ENCODE assay signal across 26 cellular contexts in genomic region chr3:140948460-140949249, GRCh38. TPM values are rescaled to one million over a fixed set of nuclear protein-coding genes. Genes with fewer than 3 reads are reported as not detected.
DNase-seq lines count a peak whose midpoint lies in the region; ATAC-seq, FAIRE-seq and TF ChIP-seq lines count a peak whose summit lies in the region.
"Had no signal": no experiment of that assay in that cellular context is flagged by ENCODE, and none has a peak within 500 bp of the region (broad histone marks: within the 10 kb centered on the region; RNA-seq: fewer than 3 reads in every experiment).

No MANE protein-coding gene starts in this region.

- H3K9me3 Mint-ChIP-seq in CD4-positive, CD25-positive, alpha-beta regulatory T cell = peaks cover 0 to 1% (median 0%) of the 10 kb centered on the region in 7 donors
- H3K9me3 Mint-ChIP-seq in endodermal cell = no peaks in the 10 kb centered on the region
- H3K9me3 Mint-ChIP-seq in activated T-cell treated with anti-CD3 and anti-CD28 coated beads, Interleukin-2, amount 50 U/mL, for 72 hours = no peaks in the 10 kb centered on the region
- H3K9me3 Mint-ChIP-seq: CD8-positive, alpha-beta T cell; T-cell had no signal

- WGBS in endodermal cell (ENCODE audit: insufficient coverage in 1 of 2, insufficient read length in 1 of 2), 2 experiments = 82 to 100% methylated on average over 4 to 5 of the region's 5 CpGs
- 82 to 91% (median 89%) methylated on average over 5 of the region's 5 CpGs for WGBS in psoas muscle, 3 donors
- 93 to 95% (median 94%) methylated on average over 5 of the region's 5 CpGs for WGBS in ovary, 3 donors

- peak; percentile 58 for FAIRE-seq in H54 (lab: Jason Lieb, UNC)
- FAIRE-seq: A204.1, GM12891 had no signal

- ATAC-seq in CD4-positive, CD25-positive, alpha-beta regulatory T cell (ENCODE audit: low read depth in 2 of 2) = no peak
- no peak for ATAC-seq in psoas muscle
- no peak for ATAC-seq in activated T-cell treated with anti-CD3 and anti-CD28 coated beads, Interleukin-2, amount 50 U/mL, for 72 hours (replicated peaks in 1 of 2)
- no peak for ATAC-seq in GM21367 (IDR thresholded peaks at IDR 0.05; ENCODE audit: unreplicated experiment)
- ATAC-seq: CD8-positive, alpha-beta T cell; T-cell had no signal

- no peaks in the 10 kb centered on the region for H3K9me3 ChIP-seq in CD4-positive, CD25-positive, alpha-beta regulatory T cell (ENCODE audit: control insufficient read depth in 2 of 2, low read length in 2 of 2)
- no peaks in the 10 kb centered on the region for H3K9me3 ChIP-seq in endodermal cell (ENCODE audit: control insufficient read depth, low read length)
- no peaks in the 10 kb centered on the region for H3K9me3 ChIP-seq in psoas muscle
- no peaks in the 10 kb centered on the region for H3K9me3 ChIP-seq in ovary
- H3K9me3 ChIP-seq: HAP-1, SJSA1 had no signal

- no peaks in the 10 kb centered on the region for H3K27me3 ChIP-seq in CD4-positive, CD25-positive, alpha-beta regulatory T cell (ENCODE audit: control insufficient read depth, insufficient read depth, low read length)
- no peaks in the 10 kb centered on the region for H3K27me3 ChIP-seq in endodermal cell (ENCODE audit: control insufficient read depth, insufficient read depth, low read length, poor library complexity, severe bottlenecking)
- no peaks in the 10 kb centered on the region for H3K27me3 ChIP-seq in psoas muscle (ENCODE audit: insufficient read depth in 3 of 3, low read length in 2 of 3)
- H3K27me3 ChIP-seq in ovary = no peaks in the 10 kb centered on the region
- H3K27me3 ChIP-seq: SJSA1 had no signal

- intact Hi-C loops in psoas muscle (cut with DNase I) = no loop called here
- intact Hi-C loops in ovary (cut with DNase I) = no loop called here

- H3K4me3 Mint-ChIP-seq in CD4-positive, CD25-positive, alpha-beta regulatory T cell = no peak overlapping the region
- H3K4me3 Mint-ChIP-seq in endodermal cell = no peak overlapping the region
- H3K4me3 Mint-ChIP-seq in activated T-cell treated with anti-CD3 and anti-CD28 coated beads, Interleukin-2, amount 50 U/mL, for 72 hours = no peak overlapping the region
- H3K4me3 Mint-ChIP-seq: CD8-positive, alpha-beta T cell; T-cell had no signal

- H3K4me3 ChIP-seq in CD4-positive, CD25-positive, alpha-beta regulatory T cell (ENCODE audit: low read depth, low read length) = no peak overlapping the region
- H3K4me3 ChIP-seq in endodermal cell (ENCODE audit: low read length) (no peak overlapping the region), psoas muscle (no peak overlapping the region), ovary (no peak overlapping the region)
- H3K4me3 ChIP-seq: HAP-1, PC-9, SJSA1 had no signal

- no peaks in the 10 kb centered on the region for H3K27me3 Mint-ChIP-seq in CD4-positive, CD25-positive, alpha-beta regulatory T cell
- H3K27me3 Mint-ChIP-seq in endodermal cell (ENCODE audit: insufficient read depth) = no peaks in the 10 kb centered on the region
- H3K27me3 Mint-ChIP-seq in activated T-cell treated with anti-CD3 and anti-CD28 coated beads, Interleukin-2, amount 50 U/mL, for 72 hours (ENCODE audit: low read depth) = no peaks in the 10 kb centered on the region
- H3K27me3 Mint-ChIP-seq: T-cell had no signal

- TF ChIP-seq CTCF in endodermal cell (conservative IDR thresholded peaks at IDR 0.05) (no peak), psoas muscle (IDR thresholded peaks at IDR 0.05) (no peak), ovary (IDR thresholded peaks at IDR 0.05) (no peak)

- H3K36me3 ChIP-seq in CD4-positive, CD25-positive, alpha-beta regulatory T cell (ENCODE audit: control insufficient read depth, insufficient read depth, low read length) = no peaks in the 10 kb centered on the region
- H3K36me3 ChIP-seq in endodermal cell (ENCODE audit: control insufficient read depth, insufficient read depth, low read length) (peaks cover 8% of the 10 kb centered on the region), psoas muscle (ENCODE audit: insufficient read depth in 1 of 2, low read depth in 1 of 2) (no peaks in the 10 kb centered on the region), ovary (no peaks in the 10 kb centered on the region)

- peaks cover 38 to 76% (median 62%) of the 10 kb centered on the region in 4 donors for H3K4me1 Mint-ChIP-seq in CD4-positive, CD25-positive, alpha-beta regulatory T cell
- peaks cover 64% of the 10 kb centered on the region for H3K4me1 Mint-ChIP-seq in endodermal cell
- H3K4me1 Mint-ChIP-seq in activated T-cell treated with anti-CD3 and anti-CD28 coated beads, Interleukin-2, amount 50 U/mL, for 72 hours (ENCODE audit: low read depth) = peaks cover 48% of the 10 kb centered on the region

- H3K27ac ChIP-seq in CD4-positive, CD25-positive, alpha-beta regulatory T cell (ENCODE audit: insufficient read depth, low read length, poor library complexity, severe bottlenecking) = no peak overlapping the region
- H3K27ac ChIP-seq in endodermal cell (ENCODE audit: low read depth, low read length) (no peak overlapping the region), psoas muscle (peak overlapping the region; percentile 14), ovary (no peak overlapping the region)
- H3K27ac ChIP-seq: PC-9, SJSA1 had no signal

- H3K9ac ChIP-seq in endodermal cell (ENCODE audit: extremely low read depth, low read length, poor library complexity, severe bottlenecking) = no peak overlapping the region

- no peak for DNase-seq in CD4-positive, CD25-positive, alpha-beta regulatory T cell
- DNase-seq in H54 (ENCODE audit: insufficient read length, low spot score) (no peak), endodermal cell (no peak), psoas muscle (no peak), NCI-H226 (no peak), ovary (no peak)
- DNase-seq in activated T-cell treated with anti-CD3 and anti-CD28 coated beads, Interleukin-2, amount 50 U/mL, for 72 hours = no peak
- DNase-seq: C1 segment of cervical spinal cord; CD8-positive, alpha-beta T cell; DMS79 treated with DMSO at 0.1 percent for 48 hours; GF-D8; Kasumi-1; NCI-H1105 treated with DMSO at 0.1 percent for 48 hours; NCI-H146; NCI-H1930; NCI-H2107; NCI-H446; NCI-H524 treated with DMSO at 0.1 percent for 48 hours; PC-9; Right ventricle myocardium superior; T-cell had no signal

- H3K27ac Mint-ChIP-seq in CD4-positive, CD25-positive, alpha-beta regulatory T cell = peak overlapping the region in 2 of 3 donors; percentile 39 to 71
- peak overlapping the region; percentile 59 for H3K27ac Mint-ChIP-seq in endodermal cell
- H3K27ac Mint-ChIP-seq in activated T-cell treated with anti-CD3 and anti-CD28 coated beads, Interleukin-2, amount 50 U/mL, for 72 hours = no peak overlapping the region
- H3K27ac Mint-ChIP-seq: CD8-positive, alpha-beta T cell; T-cell had no signal

- peaks cover 7% of the 10 kb centered on the region for H3K4me1 ChIP-seq in CD4-positive, CD25-positive, alpha-beta regulatory T cell (ENCODE audit: control insufficient read depth, insufficient read depth, low read length, poor library complexity, severe bottlenecking)
- peaks cover 8% of the 10 kb centered on the region for H3K4me1 ChIP-seq in endodermal cell (ENCODE audit: control insufficient read depth, insufficient read depth, low read length)
- H3K4me1 ChIP-seq in psoas muscle = peaks cover 43% of the 10 kb centered on the region
- peaks cover 6% of the 10 kb centered on the region for H3K4me1 ChIP-seq in ovary (ENCODE audit: insufficient read depth)

- no peak for TF ChIP-seq EP300 in ovary (IDR thresholded peaks at IDR 0.05)

- peaks cover 10% of the 10 kb centered on the region for H3K36me3 Mint-ChIP-seq in CD4-positive, CD25-positive, alpha-beta regulatory T cell
- H3K36me3 Mint-ChIP-seq in endodermal cell (ENCODE audit: low read depth) = peaks cover 13% of the 10 kb centered on the region
- peaks cover 0 to 12% of the 10 kb centered on the region in 2 donors for H3K36me3 Mint-ChIP-seq in activated T-cell treated with anti-CD3 and anti-CD28 coated beads, Interleukin-2, amount 50 U/mL, for 72 hours (ENCODE audit: insufficient read depth in 2 of 2)

- TF ChIP-seq POLR2A in H54 (IDR thresholded peaks at IDR 0.05; ENCODE audit: low read depth, low read length) (no peak), ovary (IDR thresholded peaks at IDR 0.05) (no peak)

RNA-seq across cellular contexts. Expression of gene SLC25A36, which starts 7.0 kb away (rescaled TPM):
- 104 TPM for total RNA-seq in CD4-positive, CD25-positive, alpha-beta regulatory T cell
- 10 to 100 TPM; 43.3 to 46.9 (median 44.6) TPM for polyA plus RNA-seq in CD4-positive, CD25-positive, alpha-beta regulatory T cell
- total RNA-seq in endodermal cell = 100 to 1,000 TPM in 1 of 2 donors, 10 to 100 TPM in 1; 82.6 to 101 TPM
- polyA plus RNA-seq in endodermal cell (2013, experiment 1 of 2) = 112 TPM
- 104 TPM for polyA plus RNA-seq in endodermal cell (2013, experiment 2 of 2)
- total RNA-seq in psoas muscle = 10 to 100 TPM; 19.7 to 52.3 (median 28.7) TPM
- polyA plus RNA-seq in psoas muscle = 10 to 100 TPM; 10.4 to 23.9 (median 12.5) TPM
- 10 to 100 TPM; 67.5 to 83.6 TPM for total RNA-seq in activated T-cell treated with anti-CD3 and anti-CD28 coated beads, Interleukin-2, amount 50 U/mL, for 72 hours
- total RNA-seq in ovary = 10 to 100 TPM; 73.4 to 99.3 (median 76.6) TPM
- 10 to 100 TPM; 34.7 to 45.4 TPM for polyA plus RNA-seq in ovary
